17 cellular contexts compared by ENCODE assay signal in genomic region chr6:19757036-19757435, GRCh38.
A peak's percentile ranks its signal among the peaks of the same experiment; 100 is the strongest.
DNase-seq lines count a peak whose midpoint lies in the region; ATAC-seq, FAIRE-seq and TF ChIP-seq lines count a peak whose summit lies in the region.
"Had no signal": no experiment of that assay in that cellular context is flagged by ENCODE, and none has a peak within 500 bp of the region (broad histone marks: within the 10 kb centered on the region; RNA-seq: fewer than 3 reads in every experiment).

No MANE protein-coding gene starts in this region.

- no peaks in the 10 kb centered on the region for H4K20me1 ChIP-seq in HepG2 (ENCODE audit: insufficient read depth, low read length)

- no peak; the same call in 2 of the 3 replicates for ATAC-seq in HepG2
- no peak for ATAC-seq in right lobe of liver
- ATAC-seq in GM18505 (IDR thresholded peaks at IDR 0.05; ENCODE audit: unreplicated experiment), result no peak
- ATAC-seq: activated naive CD4-positive, alpha-beta T cell treated with anti-CD3 and anti-CD28 coated beads, Interleukin-2, amount 50 U/mL, for 72 hours had no signal

- FAIRE-seq in HepG2 (lab: Jason Lieb, UNC), result no peak
- FAIRE-seq: A204.1, GM19239, kidney had no signal

- TF ChIP-seq RAD21 in HepG2 (CRISPR knock-in tag; IDR thresholded peaks at IDR 0.05), result no peak

- 31% methylated on average over 2 of the region's 2 CpGs for WGBS in HepG2 (ENCODE audit: low lambda C conversion rate)
- whole genome bisulfite sequencing in right lobe of liver (ENCODE audit: insufficient coverage, low coverage, low lambda C conversion rate, missing lambda C conversion rate), result 54% methylated on average over 2 of the region's 2 CpGs

- H3K27me3 ChIP-seq in HepG2 (ENCODE audit: control insufficient read depth in 1 of 2, insufficient read depth in 2 of 2, low read length in 2 of 2) (no peaks in the 10 kb centered on the region), right lobe of liver (no peaks in the 10 kb centered on the region)
- H3K27me3 ChIP-seq in CD4-positive, alpha-beta memory T cell (ENCODE audit: insufficient read depth, low read length), result no peaks in the 10 kb centered on the region

- peak; percentile 58 for DNase-seq in HepG2 (ENCODE audit: low spot score)
- DNase-seq in right lobe of liver, result no peak
- DNase-seq in amniotic epithelial cell (ENCODE audit: low read depth), result peak; percentile 72
- peak; percentile 63 for DNase-seq in kidney glomerular epithelial cell (lab: John Stamatoyannopoulos, UW)
- no peak for DNase-seq in KBM-7
- no peak for DNase-seq in H4 (ENCODE audit: low spot score)
- no peak for DNase-seq in CD4-positive, alpha-beta memory T cell
- DNase-seq: activated CD4-positive, alpha-beta T cell treated with anti-CD3 and anti-CD28 coated beads for 48 hours; activated T-cell treated with anti-CD3 and anti-CD28 coated beads, Interleukin-2, amount 50 U/mL, for 1 hour; glutamatergic neuron; kidney; posterior cingulate gyrus; stimulated activated CD4-positive, alpha-beta T cell treated with anti-CD3 and anti-CD28 coated beads, Interleukin-15, amount 100 ng/mL, for 24 hours had no signal

- in situ Hi-C loops in HepG2 (cut with HindIII; ENCODE audit: extremely low pct_ligation_motif_present, low pct_unique_long_range_greater_than_20kb) (no loop called here), KBM-7 (cut with MboI; ENCODE audit: low pct_unique_long_range_greater_than_20kb, low sequenced_read_pairs) (no loop called here)

- H3K4me3 Mint-ChIP-seq in CD4-positive, alpha-beta memory T cell, result no peak overlapping the region

- peaks cover 0 to 3% (median 0%) of the 10 kb centered on the region in 8 donors for H3K9me3 Mint-ChIP-seq in CD4-positive, alpha-beta memory T cell
- H3K9me3 Mint-ChIP-seq: activated naive CD4-positive, alpha-beta T cell treated with anti-CD3 and anti-CD28 coated beads, Interleukin-2, amount 50 U/mL, for 72 hours had no signal

- intact Hi-C loops in HepG2 (cut with micrococcal nuclease; ENCODE audit: unreplicated experiment), result no loop called here
- intact Hi-C loops in right lobe of liver (cut with DNase I), result no loop called here
- intact Hi-C loops in CD4-positive, alpha-beta memory T cell (cut with micrococcal nuclease), result no loop called here

- no peaks in the 10 kb centered on the region for H3K36me3 Mint-ChIP-seq in CD4-positive, alpha-beta memory T cell
- H3K36me3 Mint-ChIP-seq: activated naive CD4-positive, alpha-beta T cell treated with anti-CD3 and anti-CD28 coated beads, Interleukin-2, amount 50 U/mL, for 72 hours had no signal

- H3K79me2 ChIP-seq in HepG2 (ENCODE audit: insufficient read depth, low read length), result no peaks in the 10 kb centered on the region

- H3K4me3 ChIP-seq in HepG2 (replicated peaks in 1 of 3; ENCODE audit: insufficient read depth in 1 of 3, low read depth in 2 of 3, low read length in 3 of 3) (no peak overlapping the region), right lobe of liver (no peak overlapping the region)
- H3K4me3 ChIP-seq in CD4-positive, alpha-beta memory T cell (ENCODE audit: low read length in 2 of 2), result no peak overlapping the region

- H3K27ac Mint-ChIP-seq in CD4-positive, alpha-beta memory T cell, result no peak overlapping the region
- H3K27ac Mint-ChIP-seq: activated naive CD4-positive, alpha-beta T cell treated with anti-CD3 and anti-CD28 coated beads, Interleukin-2, amount 50 U/mL, for 72 hours had no signal

- no peak overlapping the region for H3K27ac ChIP-seq in HepG2 (ENCODE audit: extremely low read length, insufficient read depth, low read length)
- H3K27ac ChIP-seq in right lobe of liver, result no peak overlapping the region
- H3K27ac ChIP-seq in CD4-positive, alpha-beta memory T cell (ENCODE audit: low read depth, low read length), result no peak overlapping the region

- peaks cover 0 to 1% of the 10 kb centered on the region in 2 donors for H3K27me3 Mint-ChIP-seq in CD4-positive, alpha-beta memory T cell

- no peak for TF ChIP-seq POLR2A in HepG2 (IDR thresholded peaks at IDR 0.05; ENCODE audit: insufficient read depth in 1 of 2, low read depth in 2 of 2, low read length in 2 of 2)
- no peak for TF ChIP-seq POLR2A in right lobe of liver (IDR thresholded peaks at IDR 0.05)
- TF ChIP-seq POLR2A in GM18505 (IDR thresholded peaks at IDR 0.05; ENCODE audit: borderline replicate concordance, extremely low read depth, insufficient read depth, insufficient read length), result no peak

- H2AFZ ChIP-seq in HepG2 (ENCODE audit: low read length), result no peak overlapping the region

- TF ChIP-seq CTCF in HepG2 (CRISPR knock-in tag; IDR thresholded peaks at IDR 0.05), result no peak
- no peak for TF ChIP-seq CTCF in right lobe of liver (IDR thresholded peaks at IDR 0.05)

- no peaks in the 10 kb centered on the region for H3K9me3 ChIP-seq in HepG2 (ENCODE audit: low read length)
- no peaks in the 10 kb centered on the region for H3K9me3 ChIP-seq in right lobe of liver
- no peaks in the 10 kb centered on the region for H3K9me3 ChIP-seq in CD4-positive, alpha-beta memory T cell (ENCODE audit: control insufficient read depth in 1 of 2, low read length in 2 of 2)

- H3K4me1 ChIP-seq in HepG2 (ENCODE audit: insufficient read depth, low read length) (peaks cover 17% of the 10 kb centered on the region), right lobe of liver (no peaks in the 10 kb centered on the region)
- H3K4me1 ChIP-seq in CD4-positive, alpha-beta memory T cell (ENCODE audit: insufficient read depth, low read length), result no peaks in the 10 kb centered on the region

- no peak overlapping the region for H3K9ac ChIP-seq in HepG2 (ENCODE audit: insufficient read depth, low read depth, low read length)

- no peak overlapping the region for H3K4me2 ChIP-seq in HepG2 (ENCODE audit: low read depth, low read length)

- POLR2A ChIA-PET in HepG2 (lab: Yijun Ruan, JAX), result no interaction called here
- POLR2A ChIA-PET in CD4-positive, alpha-beta memory T cell (lab: Charles Lee; ENCODE audit: partially characterized antibody), result no interaction called here

- CTCF ChIA-PET in HepG2 (lab: Yijun Ruan, JAX; ENCODE audit: low intra/inter-chr PET ratio, low total read pairs), result no interaction called here
- CTCF ChIA-PET in CD4-positive, alpha-beta memory T cell (lab: Charles Lee; ENCODE audit: partially characterized antibody), result no interaction called here

- no TSS peak for BruUV-seq in HepG2 (replicated peaks; lab: Mats Ljungman, UMichigan)

- TF ChIP-seq EP300 in HepG2 (IDR thresholded peaks at IDR 0.05; ENCODE audit: low read depth in 2 of 2, low read length in 2 of 2) (no peak), HepG2 (CRISPR knock-in tag; IDR thresholded peaks at IDR 0.05; ENCODE audit: borderline replicate concordance) (no peak)

- H3K36me3 ChIP-seq in HepG2 (replicated peaks in 1 of 2; ENCODE audit: control insufficient read depth in 1 of 2, insufficient read depth in 2 of 2, low read length in 2 of 2) (no peaks in the 10 kb centered on the region), right lobe of liver (no peaks in the 10 kb centered on the region)
- H3K36me3 ChIP-seq in CD4-positive, alpha-beta memory T cell (ENCODE audit: insufficient read depth, low read length), result no peaks in the 10 kb centered on the region

- no peaks in the 10 kb centered on the region for H3K4me1 Mint-ChIP-seq in CD4-positive, alpha-beta memory T cell

TF ChIP-seq in HepG2, 621 proteins besides CTCF, POLR2A, EP300 and RAD21:
- TF ChIP-seq, protein P1, sequence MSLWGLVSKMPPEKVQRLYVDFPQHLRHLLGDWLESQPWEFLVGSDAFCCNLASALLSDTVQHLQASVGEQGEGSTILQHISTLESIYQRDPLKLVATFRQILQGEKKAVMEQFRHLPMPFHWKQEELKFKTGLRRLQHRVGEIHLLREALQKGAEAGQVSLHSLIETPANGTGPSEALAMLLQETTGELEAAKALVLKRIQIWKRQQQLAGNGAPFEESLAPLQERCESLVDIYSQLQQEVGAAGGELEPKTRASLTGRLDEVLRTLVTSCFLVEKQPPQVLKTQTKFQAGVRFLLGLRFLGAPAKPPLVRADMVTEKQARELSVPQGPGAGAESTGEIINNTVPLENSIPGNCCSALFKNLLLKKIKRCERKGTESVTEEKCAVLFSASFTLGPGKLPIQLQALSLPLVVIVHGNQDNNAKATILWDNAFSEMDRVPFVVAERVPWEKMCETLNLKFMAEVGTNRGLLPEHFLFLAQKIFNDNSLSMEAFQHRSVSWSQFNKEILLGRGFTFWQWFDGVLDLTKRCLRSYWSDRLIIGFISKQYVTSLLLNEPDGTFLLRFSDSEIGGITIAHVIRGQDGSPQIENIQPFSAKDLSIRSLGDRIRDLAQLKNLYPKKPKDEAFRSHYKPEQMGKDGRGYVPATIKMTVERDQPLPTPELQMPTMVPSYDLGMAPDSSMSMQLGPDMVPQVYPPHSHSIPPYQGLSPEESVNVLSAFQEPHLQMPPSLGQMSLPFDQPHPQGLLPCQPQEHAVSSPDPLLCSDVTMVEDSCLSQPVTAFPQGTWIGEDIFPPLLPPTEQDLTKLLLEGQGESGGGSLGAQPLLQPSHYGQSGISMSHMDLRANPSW (CRISPR knock-in tag; IDR thresholded peaks at IDR 0.05; ENCODE audit: borderline replicate concordance), result no peak
TF ChIP-seq in HepG2: peak in this region for 0.

Comparison
In these comparisons a context has a peak if more than half of its experiments do, and no peak if none do; other contexts are left out.
1. DNase-seq: peak in HepG2 (single experiment), amniotic epithelial cell (single experiment) and kidney glomerular epithelial cell (single experiment); none in right lobe of liver (0 of 3), KBM-7 (single experiment), H4 (single experiment) and CD4-positive, alpha-beta memory T cell (0 of 5).